In the genomic region with DNA sequence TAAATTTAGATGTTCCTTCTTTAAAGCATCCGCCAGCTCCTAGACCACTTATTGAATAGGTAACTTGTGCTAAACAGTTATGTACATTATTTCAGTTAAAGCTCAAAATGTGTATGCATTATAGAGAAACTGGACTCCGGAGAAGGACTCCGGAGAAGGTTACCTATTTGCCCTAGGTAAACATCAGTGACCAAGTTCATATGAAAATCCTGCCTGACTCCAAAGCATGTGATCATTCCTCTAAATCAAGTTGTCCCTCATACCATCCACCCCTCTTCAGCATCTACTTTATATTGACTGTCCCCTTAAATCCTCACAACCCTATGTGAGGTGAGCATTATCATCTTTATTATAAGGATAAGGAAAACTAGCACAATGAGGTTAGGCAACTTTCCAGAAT, we compare ENCODE assay signal across 37 cellular contexts.
"Had no signal": no experiment of that assay in that cellular context is flagged by ENCODE, and none has a peak within 500 bp of the region (broad histone marks: within the 10 kb centered on the region; RNA-seq: fewer than 3 reads in every experiment).

No MANE protein-coding gene starts in this region.

- H3K27ac ChIP-seq: adrenal gland, body of pancreas, breast epithelium, cardiac muscle cell, colonic mucosa, WERI-Rb-1 had no signal

- H3K4me1 Mint-ChIP-seq: activated CD4-positive, alpha-beta T cell treated with anti-CD3 and anti-CD28 coated beads, Interleukin-2, amount 10 ng/mL, durations not matched to agents 7 days and 5 days had no signal

- H3K27me3 ChIP-seq: adrenal gland, body of pancreas, breast epithelium, cardiac muscle cell, colonic mucosa had no signal

- H3K4me3 Mint-ChIP-seq: activated B cell treated with CpG ODN at 0.5 μM for 24 hours; activated CD4-positive, alpha-beta memory T cell treated with anti-CD3 and anti-CD28 coated beads for 36 hours; activated CD4-positive, alpha-beta T cell treated with anti-CD3 and anti-CD28 coated beads, Interleukin-2, amount 10 ng/mL, durations not matched to agents 7 days and 5 days; activated CD8-positive, alpha-beta memory T cell treated with anti-CD3 and anti-CD28 coated beads, Interleukin-2, amount 10 ng/mL, durations not matched to agents 7 days and 5 days; activated CD8-positive, alpha-beta T cell treated with anti-CD3 and anti-CD28 coated beads, Interleukin-2, amount 10 ng/mL, durations not matched to agents 7 days and 5 days; activated naive CD4-positive, alpha-beta T cell treated with anti-CD3 and anti-CD28 coated beads for 36 hours; activated naive CD4-positive, alpha-beta T cell treated with anti-CD3 and anti-CD28 coated beads, Interleukin-2, amount 50 U/mL, for 24 hours; activated naive CD8-positive, alpha-beta T cell treated with anti-CD3 and anti-CD28 coated beads for 36 hours; activated naive CD8-positive, alpha-beta T cell treated with anti-CD3 and anti-CD28 coated beads, Interleukin-2, amount 50 U/mL, for 24 hours; activated T-helper 1 cell treated with anti-CD3 and anti-CD28 coated beads, Interleukin-12 subunit alpha, Interleukin-12 subunit beta, Interleukin-2, Interleukin-4 antibody, amounts not matched to agents 30 ng/mL and 10 ng/mL and 1 ng/mL, durations not matched to agents 14 hours and 24 hours and 36 hours; endodermal cell; T-cell; T-helper 1 cell treated with Interleukin-12 subunit alpha and Interleukin-12 subunit beta and Interleukin-4 antibody, amounts not matched to agents 30 μg/mL and 1 μg/mL, for 36 hours; T-helper 2 cell treated with Interferon-gamma antibody and Interleukin-4, amounts not matched to agents 5 μg/mL and 100 μg/mL, for 36 hours had no signal

- H3K9me3 ChIP-seq: adrenal gland, body of pancreas, breast epithelium, colonic mucosa had no signal

- H3K36me3 Mint-ChIP-seq: activated CD4-positive, alpha-beta memory T cell treated with anti-CD3 and anti-CD28 coated beads for 36 hours had no signal

- ATAC-seq: activated CD4-positive, CD25-positive, alpha-beta regulatory T cell treated with anti-CD3 and anti-CD28 coated beads, Interleukin-2, amount 50 U/mL, for 24 hours; activated CD8-positive, alpha-beta memory T cell treated with anti-CD3 and anti-CD28 coated beads, Interleukin-2, amount 10 ng/mL, durations not matched to agents 7 days and 5 days; activated CD8-positive, alpha-beta T cell treated with anti-CD3 and anti-CD28 coated beads, Interleukin-2, amount 10 ng/mL, durations not matched to agents 7 days and 5 days; activated naive CD8-positive, alpha-beta T cell treated with anti-CD3 and anti-CD28 coated beads, Interleukin-2, amount 50 U/mL, for 24 hours; body of pancreas; esophagus mucosa; T-cell had no signal

- H3K4me3 ChIP-seq: adrenal gland, body of pancreas, breast epithelium, cardiac muscle cell, colonic mucosa had no signal

- H3K4me1 ChIP-seq: colonic mucosa had no signal

- H3K36me3 ChIP-seq: adrenal gland, breast epithelium, cardiac muscle cell, colonic mucosa, WERI-Rb-1 had no signal

- H3K27me3 Mint-ChIP-seq: activated B cell treated with CpG ODN at 0.5 μM for 24 hours; activated CD4-positive, alpha-beta memory T cell treated with anti-CD3 and anti-CD28 coated beads for 36 hours; activated CD4-positive, alpha-beta T cell treated with anti-CD3 and anti-CD28 coated beads, Interleukin-2, amount 10 ng/mL, durations not matched to agents 7 days and 5 days; activated CD8-positive, alpha-beta memory T cell treated with anti-CD3 and anti-CD28 coated beads, Interleukin-2, amount 10 ng/mL, durations not matched to agents 7 days and 5 days; activated naive CD4-positive, alpha-beta T cell treated with anti-CD3 and anti-CD28 coated beads, Interleukin-2, amount 50 U/mL, for 24 hours; activated naive CD8-positive, alpha-beta T cell treated with anti-CD3 and anti-CD28 coated beads for 36 hours; activated naive CD8-positive, alpha-beta T cell treated with anti-CD3 and anti-CD28 coated beads, Interleukin-2, amount 50 U/mL, for 24 hours; T-cell had no signal

- H3K27ac Mint-ChIP-seq: activated B cell treated with CpG ODN at 0.5 μM for 24 hours; activated CD4-positive, alpha-beta memory T cell treated with anti-CD3 and anti-CD28 coated beads for 36 hours; activated CD4-positive, alpha-beta T cell treated with anti-CD3 and anti-CD28 coated beads, Interleukin-2, amount 10 ng/mL, durations not matched to agents 7 days and 5 days; activated CD8-positive, alpha-beta memory T cell treated with anti-CD3 and anti-CD28 coated beads, Interleukin-2, amount 10 ng/mL, durations not matched to agents 7 days and 5 days; activated CD8-positive, alpha-beta T cell treated with anti-CD3 and anti-CD28 coated beads, Interleukin-2, amount 10 ng/mL, durations not matched to agents 7 days and 5 days; activated naive CD4-positive, alpha-beta T cell treated with anti-CD3 and anti-CD28 coated beads for 36 hours; activated naive CD4-positive, alpha-beta T cell treated with anti-CD3 and anti-CD28 coated beads, Interleukin-2, amount 50 U/mL, for 24 hours; activated naive CD8-positive, alpha-beta T cell treated with anti-CD3 and anti-CD28 coated beads for 36 hours; activated naive CD8-positive, alpha-beta T cell treated with anti-CD3 and anti-CD28 coated beads, Interleukin-2, amount 50 U/mL, for 24 hours; activated T-helper 1 cell treated with anti-CD3 and anti-CD28 coated beads, Interleukin-12 subunit alpha, Interleukin-12 subunit beta, Interleukin-2, Interleukin-4 antibody, amounts not matched to agents 30 ng/mL and 10 ng/mL and 1 ng/mL, durations not matched to agents 14 hours and 24 hours and 36 hours; activated T-helper 2 cell treated with anti-CD3 and anti-CD28 coated beads, Interferon-gamma antibody, Interleukin-2, Interleukin-4, amounts not matched to agents 10 μg/mL and 5 μg/mL and 100 μg/mL, durations not matched to agents 14 hours and 24 hours and 36 hours; endodermal cell; T-cell; T-helper 1 cell treated with Interleukin-12 subunit alpha and Interleukin-12 subunit beta and Interleukin-4 antibody, amounts not matched to agents 30 μg/mL and 1 μg/mL, for 36 hours; T-helper 2 cell treated with Interferon-gamma antibody and Interleukin-4, amounts not matched to agents 5 μg/mL and 100 μg/mL, for 36 hours had no signal

- H3K9me3 Mint-ChIP-seq: activated B cell treated with CpG ODN at 0.5 μM for 24 hours; activated CD4-positive, alpha-beta memory T cell treated with anti-CD3 and anti-CD28 coated beads for 36 hours; activated CD4-positive, alpha-beta T cell treated with anti-CD3 and anti-CD28 coated beads, Interleukin-2, amount 10 ng/mL, durations not matched to agents 7 days and 5 days; activated naive CD4-positive, alpha-beta T cell treated with anti-CD3 and anti-CD28 coated beads for 36 hours; activated naive CD4-positive, alpha-beta T cell treated with anti-CD3 and anti-CD28 coated beads, Interleukin-2, amount 50 U/mL, for 24 hours; activated naive CD8-positive, alpha-beta T cell treated with anti-CD3 and anti-CD28 coated beads for 36 hours; activated naive CD8-positive, alpha-beta T cell treated with anti-CD3 and anti-CD28 coated beads, Interleukin-2, amount 50 U/mL, for 24 hours; activated T-helper 1 cell treated with anti-CD3 and anti-CD28 coated beads, Interleukin-12 subunit alpha, Interleukin-12 subunit beta, Interleukin-2, Interleukin-4 antibody, amounts not matched to agents 30 ng/mL and 10 ng/mL and 1 ng/mL, durations not matched to agents 14 hours and 24 hours and 36 hours; activated T-helper 2 cell treated with anti-CD3 and anti-CD28 coated beads, Interferon-gamma antibody, Interleukin-2, Interleukin-4, amounts not matched to agents 10 μg/mL and 5 μg/mL and 100 μg/mL, durations not matched to agents 14 hours and 24 hours and 36 hours; endodermal cell; T-cell; T-helper 1 cell treated with Interleukin-12 subunit alpha and Interleukin-12 subunit beta and Interleukin-4 antibody, amounts not matched to agents 30 μg/mL and 1 μg/mL, for 36 hours; T-helper 2 cell treated with Interferon-gamma antibody and Interleukin-4, amounts not matched to agents 5 μg/mL and 100 μg/mL, for 36 hours had no signal

- DNase-seq: activated B cell treated with CpG ODN at 0.5 μM for 24 hours; activated CD4-positive, alpha-beta memory T cell treated with anti-CD3 and anti-CD28 coated beads for 36 hours; activated CD4-positive, alpha-beta T cell treated with anti-CD3 and anti-CD28 coated beads, Interleukin-2, amount 10 ng/mL, durations not matched to agents 7 days and 5 days; activated CD8-positive, alpha-beta memory T cell treated with anti-CD3 and anti-CD28 coated beads, Interleukin-2, amount 10 ng/mL, durations not matched to agents 7 days and 5 days; activated CD8-positive, alpha-beta memory T cell treated with anti-CD3 and anti-CD28 coated beads, Interleukin-2, amount 50 U/mL, for 4 hours; activated CD8-positive, alpha-beta T cell treated with anti-CD3 and anti-CD28 coated beads, Interleukin-2, amount 10 ng/mL, durations not matched to agents 7 days and 5 days; activated effector memory CD4-positive, alpha-beta T cell treated with anti-CD3 and anti-CD28 coated beads, Interleukin-2, amount 50 U/mL, for 16 hours; activated naive CD4-positive, alpha-beta T cell treated with anti-CD3 and anti-CD28 coated beads for 36 hours; activated naive CD8-positive, alpha-beta T cell treated with anti-CD3 and anti-CD28 coated beads for 36 hours; activated naive CD8-positive, alpha-beta T cell treated with anti-CD3 and anti-CD28 coated beads, Interleukin-2, amount 50 U/mL, for 24 hours; activated T-cell treated with anti-CD3 and anti-CD28 coated beads, Interleukin-2, amount 50 U/mL, for 1 hour; activated T-cell treated with anti-CD3 and anti-CD28 coated beads, Interleukin-2, amount 50 U/mL, for 48 hours; adrenal gland; amygdala; aorta; body of pancreas; central memory CD4-positive, alpha-beta T cell; cerebellar nuclear complex; colonic mucosa; effector CD8-positive, alpha-beta T cell; endodermal cell; foreskin fibroblast; head of caudate nucleus; SW 1271; T-cell; T1000; WERI-Rb-1 had no signal

- FAIRE-seq: frontal cortex had no signal
